8 cellular contexts compared by ENCODE assay signal in the genomic region with DNA sequence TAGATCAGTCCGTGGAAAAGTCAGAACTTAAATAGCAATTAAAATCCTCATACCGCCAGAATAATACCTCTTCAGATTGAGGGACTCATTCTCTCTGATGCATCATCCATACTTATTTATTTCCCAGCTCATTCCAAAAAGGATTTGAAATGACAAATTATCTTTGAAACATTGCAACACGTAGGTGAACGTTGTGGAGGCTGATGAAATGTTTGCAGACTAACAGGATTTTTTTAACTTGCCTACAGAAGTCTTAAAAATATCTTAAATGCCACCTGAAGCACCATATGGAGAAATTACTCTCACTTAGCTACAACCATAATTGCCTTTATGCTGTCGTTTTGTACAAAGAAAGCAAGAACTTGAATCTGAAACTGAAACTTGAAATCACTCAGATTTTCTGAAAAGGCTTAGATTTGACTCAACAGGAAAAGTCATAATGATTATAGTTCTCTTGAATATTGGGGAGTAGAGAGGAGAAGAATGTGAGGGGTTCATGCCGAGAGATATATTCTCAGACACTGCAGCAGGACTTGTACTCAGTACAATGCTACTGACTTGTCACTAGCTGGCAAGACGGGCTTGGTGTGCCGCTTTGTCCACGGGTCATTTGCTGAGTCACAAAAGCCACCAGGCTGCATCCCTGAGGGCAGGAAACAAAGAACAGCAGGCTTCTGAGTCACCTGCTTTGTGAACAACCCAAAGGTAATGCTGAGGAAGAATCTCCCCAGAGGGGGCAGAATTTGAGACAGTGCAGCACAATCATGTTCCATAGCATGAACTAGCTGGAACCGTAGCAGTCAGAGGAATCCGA. TPM values are rescaled to one million over a fixed set of nuclear protein-coding genes. Genes with fewer than 3 reads are reported as not detected.
DNase-seq lines count a peak whose midpoint lies in the region; ATAC-seq and TF ChIP-seq lines count a peak whose summit lies in the region.

No MANE protein-coding gene starts in this region.

- DNase-seq in EL (peak; percentile 67), SW480 (ENCODE audit: low spot score) (peak; percentile 90), ascending aorta (ENCODE audit: low spot score in 2 of 2) (no peak), islet precursor cell (peak; percentile 99), DMS114 treated with DMSO at 0.1 percent for 48 hours (lab: John Stamatoyannopoulos, UW; ENCODE audit: unreplicated experiment) (no peak)
- DNase-seq in stimulated activated CD4-positive, alpha-beta T cell treated with anti-CD3 and anti-CD28 coated beads, Interleukin-4, amount 100 ng/mL, for 1 hour = peak; percentile 51

- H3K36me3 ChIP-seq in HUES6 (ENCODE audit: control insufficient read depth, insufficient read depth, low read length) = no peaks in the 10 kb centered on the region
- H3K36me3 ChIP-seq in ascending aorta = no peaks in the 10 kb centered on the region

- H3K9ac ChIP-seq in HUES6 (ENCODE audit: low read length) = peak overlapping the region; percentile 59

- H3K4me3 ChIP-seq in HUES6 (ENCODE audit: low read depth, low read length) = no peak overlapping the region
- peak overlapping the region; percentile 35 to 43 for H3K4me3 ChIP-seq in ascending aorta

- H3K27ac ChIP-seq in HUES6 (ENCODE audit: low read depth, low read length) (peak overlapping the region; percentile 10; the same call in 1 of the 2 replicates), ascending aorta (no peak overlapping the region)

- H3K27me3 ChIP-seq in HUES6 (ENCODE audit: control insufficient read depth, insufficient read depth, low read length) (no peaks in the 10 kb centered on the region), ascending aorta (no peaks in the 10 kb centered on the region)

- H3K4me1 ChIP-seq in HUES6 (ENCODE audit: control insufficient read depth, insufficient read depth, low read length) = peaks cover 40% of the 10 kb centered on the region
- no peaks in the 10 kb centered on the region for H3K4me1 ChIP-seq in ascending aorta

- intact Hi-C loops in ascending aorta (cut with DNase I) = no loop called here

- peak; percentile 68 for ATAC-seq in GM21515 (IDR thresholded peaks at IDR 0.05; ENCODE audit: unreplicated experiment)

- TF ChIP-seq CTCF in ascending aorta (IDR thresholded peaks at IDR 0.05) = peak in 1 of 3 experiments; percentile 9

- H3K9me3 ChIP-seq in HUES6 (ENCODE audit: control insufficient read depth, insufficient read depth, low read depth, low read length) = no peaks in the 10 kb centered on the region
- no peaks in the 10 kb centered on the region for H3K9me3 ChIP-seq in ascending aorta

RNA-seq across cellular contexts. Expression of a gene that starts 7.1 kb away (rescaled TPM):
- total RNA-seq in ascending aorta = 4.3 TPM

Comparison
In these comparisons a context has a peak if more than half of its experiments do, and no peak if none do; other contexts are left out.
1. DNase-seq: peak in EL (single experiment), SW480 (single experiment), islet precursor cell (single experiment) and stimulated activated CD4-positive, alpha-beta T cell treated with anti-CD3 and anti-CD28 coated beads, Interleukin-4, amount 100 ng/mL, for 1 hour (single experiment); none in ascending aorta (0 of 2) and DMS114 treated with DMSO at 0.1 percent for 48 hours (single experiment).